19 cellular contexts compared by ENCODE assay signal in the genomic region with DNA sequence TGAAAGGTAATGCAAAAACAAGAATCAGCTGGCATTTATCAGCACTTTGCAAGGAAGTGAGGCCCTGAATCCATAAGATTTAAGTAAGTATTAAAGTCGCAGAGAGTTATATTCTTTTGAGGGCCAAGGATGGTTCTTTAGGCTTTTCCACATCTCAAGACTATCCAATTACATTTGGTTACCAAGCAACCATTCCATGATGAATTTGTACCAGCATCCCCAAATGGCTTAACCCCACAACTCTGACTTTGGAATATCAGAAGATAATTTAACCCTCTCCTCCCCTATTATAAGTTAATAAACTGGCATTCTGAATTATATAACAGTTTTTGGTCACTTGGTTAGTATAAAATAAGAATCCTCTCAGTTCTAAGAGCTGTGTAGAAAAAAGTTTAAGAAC. TPM values are rescaled to one million over a fixed set of nuclear protein-coding genes. Genes with fewer than 3 reads are reported as not detected.
DNase-seq lines count a peak whose midpoint lies in the region; ATAC-seq and TF ChIP-seq lines count a peak whose summit lies in the region.
"Had no signal": no experiment of that assay in that cellular context is flagged by ENCODE, and none has a peak within 500 bp of the region (broad histone marks: within the 10 kb centered on the region; RNA-seq: fewer than 3 reads in every experiment).

No MANE protein-coding gene starts in this region.

- no peak overlapping the region for H3K9ac ChIP-seq in DND-41 (ENCODE audit: low read depth, low read length)

- no peaks in the 10 kb centered on the region for H3K9me3 ChIP-seq in DND-41 (ENCODE audit: insufficient read depth, low read length, severe bottlenecking)
- H3K9me3 ChIP-seq in uterus = no peaks in the 10 kb centered on the region
- H3K9me3 ChIP-seq: tibial artery had no signal

- TF ChIP-seq POLR2A in uterus (IDR thresholded peaks at IDR 0.05) = no peak

- H3K4me1 Mint-ChIP-seq in activated T-helper 1 cell treated with anti-CD3 and anti-CD28 coated beads, Interleukin-12 subunit alpha, Interleukin-12 subunit beta, Interleukin-2, Interleukin-4 antibody, amounts not matched to agents 30 ng/mL and 10 ng/mL and 1 ng/mL, durations not matched to agents 14 hours and 24 hours and 36 hours (ENCODE audit: low read depth) = peaks cover 29% of the 10 kb centered on the region
- H3K4me1 Mint-ChIP-seq in natural killer cell treated with Interleukin-12 subunit alpha and Interleukin-12 subunit beta and Interleukin-15 and Interleukin-18, amount 100 ng/mL, for 72 hours (ENCODE audit: low read depth in 2 of 2) = peaks cover 27 to 30% of the 10 kb centered on the region in 2 donors

- H3K4me2 ChIP-seq in DND-41 (ENCODE audit: insufficient read depth, low read length) = peak overlapping the region; percentile 73

- H2AFZ ChIP-seq in DND-41 (ENCODE audit: low read depth, low read length) = no peak overlapping the region

- no peak overlapping the region for H3K27ac Mint-ChIP-seq in activated T-helper 1 cell treated with anti-CD3 and anti-CD28 coated beads, Interleukin-12 subunit alpha, Interleukin-12 subunit beta, Interleukin-2, Interleukin-4 antibody, amounts not matched to agents 30 ng/mL and 10 ng/mL and 1 ng/mL, durations not matched to agents 14 hours and 24 hours and 36 hours
- peak overlapping the region in 1 of 2 donors; percentile 57 for H3K27ac Mint-ChIP-seq in natural killer cell treated with Interleukin-12 subunit alpha and Interleukin-12 subunit beta and Interleukin-15 and Interleukin-18, amount 100 ng/mL, for 72 hours

- no peaks in the 10 kb centered on the region for H3K9me3 Mint-ChIP-seq in activated T-helper 1 cell treated with anti-CD3 and anti-CD28 coated beads, Interleukin-12 subunit alpha, Interleukin-12 subunit beta, Interleukin-2, Interleukin-4 antibody, amounts not matched to agents 30 ng/mL and 10 ng/mL and 1 ng/mL, durations not matched to agents 14 hours and 24 hours and 36 hours
- no peaks in the 10 kb centered on the region for H3K9me3 Mint-ChIP-seq in natural killer cell treated with Interleukin-12 subunit alpha and Interleukin-12 subunit beta and Interleukin-15 and Interleukin-18, amount 100 ng/mL, for 72 hours
- H3K9me3 Mint-ChIP-seq: activated T-cell treated with anti-CD3 and anti-CD28 coated beads, Interleukin-2, amount 50 U/mL, for 4 hours; central memory CD8-positive, alpha-beta T cell; IgD-negative memory B cell had no signal

- no peaks in the 10 kb centered on the region for H3K27me3 Mint-ChIP-seq in activated T-helper 1 cell treated with anti-CD3 and anti-CD28 coated beads, Interleukin-12 subunit alpha, Interleukin-12 subunit beta, Interleukin-2, Interleukin-4 antibody, amounts not matched to agents 30 ng/mL and 10 ng/mL and 1 ng/mL, durations not matched to agents 14 hours and 24 hours and 36 hours (ENCODE audit: insufficient read depth)
- H3K27me3 Mint-ChIP-seq in natural killer cell treated with Interleukin-12 subunit alpha and Interleukin-12 subunit beta and Interleukin-15 and Interleukin-18, amount 100 ng/mL, for 72 hours = no peaks in the 10 kb centered on the region
- H3K27me3 Mint-ChIP-seq: central memory CD8-positive, alpha-beta T cell; IgD-negative memory B cell had no signal

- H3K4me3 Mint-ChIP-seq in activated T-helper 1 cell treated with anti-CD3 and anti-CD28 coated beads, Interleukin-12 subunit alpha, Interleukin-12 subunit beta, Interleukin-2, Interleukin-4 antibody, amounts not matched to agents 30 ng/mL and 10 ng/mL and 1 ng/mL, durations not matched to agents 14 hours and 24 hours and 36 hours = peak overlapping the region; percentile 24
- peak overlapping the region; percentile 58 for H3K4me3 Mint-ChIP-seq in natural killer cell treated with Interleukin-12 subunit alpha and Interleukin-12 subunit beta and Interleukin-15 and Interleukin-18, amount 100 ng/mL, for 72 hours
- H3K4me3 Mint-ChIP-seq: CD14-positive monocyte had no signal

- ATAC-seq in DND-41 (ENCODE audit: insufficient read depth, low read depth) (no peak), HG03520 (IDR thresholded peaks at IDR 0.05; ENCODE audit: unreplicated experiment) (no peak)
- no peak for ATAC-seq in natural killer cell treated with Interleukin-12 subunit alpha and Interleukin-12 subunit beta and Interleukin-15 and Interleukin-18, amount 100 ng/mL, for 72 hours
- ATAC-seq: activated T-cell treated with anti-CD3 and anti-CD28 coated beads, Interleukin-2, amount 50 U/mL, for 4 hours; left cardiac atrium had no signal

- intact Hi-C loops in activated T-helper 1 cell treated with anti-CD3 and anti-CD28 coated beads, Interleukin-12 subunit alpha, Interleukin-12 subunit beta, Interleukin-2, Interleukin-4 antibody, amounts not matched to agents 30 ng/mL and 10 ng/mL and 1 ng/mL, durations not matched to agents 14 hours and 24 hours and 36 hours (cut with micrococcal nuclease) = no loop called here
- intact Hi-C loops in uterus (cut with DNase I; ENCODE audit: low total_unique reads) = no loop called here

- no peaks in the 10 kb centered on the region for H4K20me1 ChIP-seq in DND-41 (ENCODE audit: insufficient read depth, low read length)

- H3K79me2 ChIP-seq in DND-41 (ENCODE audit: insufficient read depth, low read length) = peaks cover 37% of the 10 kb centered on the region

- TF ChIP-seq CTCF in DND-41 (IDR thresholded peaks at IDR 0.05; ENCODE audit: borderline replicate concordance, extremely low read depth, low read length, poor library complexity, severe bottlenecking) (no peak), coronary artery (IDR thresholded peaks at IDR 0.05) (no peak), uterus (IDR thresholded peaks at IDR 0.05) (no peak)

- peaks cover 29% of the 10 kb centered on the region for H3K36me3 ChIP-seq in DND-41 (ENCODE audit: insufficient read depth, low read length)
- no peaks in the 10 kb centered on the region for H3K36me3 ChIP-seq in uterus
- H3K36me3 ChIP-seq: tibial artery had no signal

- H3K4me3 ChIP-seq in DND-41 (ENCODE audit: low read depth in 1 of 2, low read length in 2 of 2) = no peak overlapping the region; a peak in 1 of 4 replicates
- no peak overlapping the region for H3K4me3 ChIP-seq in coronary artery
- H3K4me3 ChIP-seq in uterus = no peak overlapping the region
- H3K4me3 ChIP-seq: tibial artery had no signal

- H3K27ac ChIP-seq in DND-41 (ENCODE audit: low read length) (no peak overlapping the region), coronary artery (no peak overlapping the region), uterus (no peak overlapping the region)
- H3K27ac ChIP-seq: 22Rv1, tibial artery had no signal

- H3K27me3 ChIP-seq in DND-41 (ENCODE audit: insufficient read depth, low read length, poor library complexity) (no peaks in the 10 kb centered on the region), uterus (no peaks in the 10 kb centered on the region)
- H3K27me3 ChIP-seq: tibial artery had no signal

- DNase-seq in DMS 273 (lab: John Stamatoyannopoulos, UW; ENCODE audit: unreplicated experiment) (peak; percentile 17), DMS 273 treated with DMSO at 0.1 percent for 48 hours (lab: John Stamatoyannopoulos, UW) (no peak), DND-41 (no peak), coronary artery (ENCODE audit: low spot score) (no peak), uterus (no peak)
- DNase-seq in activated T-helper 1 cell treated with anti-CD3 and anti-CD28 coated beads, Interleukin-12 subunit alpha, Interleukin-12 subunit beta, Interleukin-2, Interleukin-4 antibody, amounts not matched to agents 30 ng/mL and 10 ng/mL and 1 ng/mL, durations not matched to agents 14 hours and 24 hours and 36 hours (ENCODE audit: low spot score) = no peak
- no peak for DNase-seq in natural killer cell treated with Interleukin-12 subunit alpha and Interleukin-12 subunit beta and Interleukin-15 and Interleukin-18, amount 100 ng/mL, for 72 hours (ENCODE audit: low spot score)
- DNase-seq: activated T-cell treated with anti-CD3 and anti-CD28 coated beads, Interleukin-2, amount 50 U/mL, for 4 hours; left cardiac atrium; NCI-H1092; Right ventricle myocardium superior; small intestine; T-helper 9 cell; tibial artery had no signal

- peaks cover 38% of the 10 kb centered on the region for H3K4me1 ChIP-seq in DND-41 (ENCODE audit: insufficient read depth, low read length)
- H3K4me1 ChIP-seq in uterus = no peaks in the 10 kb centered on the region

- peaks cover 15% of the 10 kb centered on the region for H3K36me3 Mint-ChIP-seq in activated T-helper 1 cell treated with anti-CD3 and anti-CD28 coated beads, Interleukin-12 subunit alpha, Interleukin-12 subunit beta, Interleukin-2, Interleukin-4 antibody, amounts not matched to agents 30 ng/mL and 10 ng/mL and 1 ng/mL, durations not matched to agents 14 hours and 24 hours and 36 hours (ENCODE audit: low read depth)
- peaks cover 6% of the 10 kb centered on the region for H3K36me3 Mint-ChIP-seq in natural killer cell treated with Interleukin-12 subunit alpha and Interleukin-12 subunit beta and Interleukin-15 and Interleukin-18, amount 100 ng/mL, for 72 hours
- H3K36me3 Mint-ChIP-seq: IgD-negative memory B cell had no signal

RNA-seq across cellular contexts. Expression of gene PHTF1, which starts 2.8 kb away (rescaled TPM):
- total RNA-seq in activated T-helper 1 cell treated with anti-CD3 and anti-CD28 coated beads, Interleukin-12 subunit alpha, Interleukin-12 subunit beta, Interleukin-2, Interleukin-4 antibody, amounts not matched to agents 30 ng/mL and 10 ng/mL and 1 ng/mL, durations not matched to agents 14 hours and 24 hours and 36 hours = 14.7 and 16.6 TPM in 2 replicates
- total RNA-seq in natural killer cell treated with Interleukin-12 subunit alpha and Interleukin-12 subunit beta and Interleukin-15 and Interleukin-18, amount 100 ng/mL, for 72 hours = 10 to 100 TPM; 29.0 to 44.0 TPM
- 10 to 100 TPM in 3 of 4 donors, 1 to 10 TPM in 1; 7.6 to 30.3 (median 17.0) TPM for total RNA-seq in uterus

RNA-seq across cellular contexts. Expression of gene RSBN1, which starts 55.8 kb away (rescaled TPM):
- total RNA-seq in activated T-helper 1 cell treated with anti-CD3 and anti-CD28 coated beads, Interleukin-12 subunit alpha, Interleukin-12 subunit beta, Interleukin-2, Interleukin-4 antibody, amounts not matched to agents 30 ng/mL and 10 ng/mL and 1 ng/mL, durations not matched to agents 14 hours and 24 hours and 36 hours = 18.4 and 19.5 TPM in 2 replicates
- total RNA-seq in natural killer cell treated with Interleukin-12 subunit alpha and Interleukin-12 subunit beta and Interleukin-15 and Interleukin-18, amount 100 ng/mL, for 72 hours = 10 to 100 TPM; 18.7 to 27.7 TPM
- 10 to 100 TPM; 33.5 to 56.4 (median 38.3) TPM for total RNA-seq in uterus
